ENCODE assay signal across 34 cellular contexts in genomic region chr14:89117017-89117416, GRCh38.
"Had no signal": no experiment of that assay in that cellular context is flagged by ENCODE, and none has a peak within 500 bp of the region (broad histone marks: within the 10 kb centered on the region; RNA-seq: fewer than 3 reads in every experiment).

No MANE protein-coding gene starts in this region.

- H3K4me3 Mint-ChIP-seq: immature natural killer cell; memory B cell; mesothelial cell of epicardium; naive thymus-derived CD8-positive, alpha-beta T cell; nephron progenitor cell; stimulated activated naive CD8-positive, alpha-beta T cell treated with anti-CD3 and anti-CD28 coated beads, Interleukin-15, amount 100 ng/mL, for 72 hours had no signal

- H3K4me3 ChIP-seq: coronary artery, esophagus muscularis mucosa, gastroesophageal sphincter, heart right ventricle, lung, right atrium auricular region, smooth muscle cell, suprapubic skin, transverse colon, upper lobe of right lung, uterus had no signal

- H3K27ac ChIP-seq: coronary artery, esophagus muscularis mucosa, foreskin keratinocyte, gastroesophageal sphincter, heart right ventricle, neutrophil, parathyroid adenoma, right atrium auricular region, suprapubic skin, transverse colon, upper lobe of right lung, uterus had no signal

- H3K9ac ChIP-seq: parathyroid adenoma had no signal

- H3K36me3 ChIP-seq: esophagus muscularis mucosa, gastroesophageal sphincter, heart right ventricle, neutrophil, right atrium auricular region, suprapubic skin, transverse colon, upper lobe of right lung, uterus had no signal

- H3K4me1 Mint-ChIP-seq: immature natural killer cell; memory B cell; naive thymus-derived CD8-positive, alpha-beta T cell; stimulated activated naive CD8-positive, alpha-beta T cell treated with anti-CD3 and anti-CD28 coated beads, Interleukin-15, amount 100 ng/mL, for 72 hours had no signal

- H3K79me2 ChIP-seq: parathyroid adenoma had no signal

- H3K9me3 ChIP-seq: neutrophil, right atrium auricular region, transverse colon, upper lobe of right lung, uterus had no signal

- DNase-seq: dermis blood vessel endothelial cell; effector memory CD4-positive, alpha-beta T cell; foreskin keratinocyte; heart right ventricle; hippocampal formation; immature natural killer cell; islet precursor cell; kidney glomerular epithelial cell; left colon; left ventricle myocardium superior; naive thymus-derived CD8-positive, alpha-beta T cell; nephron progenitor cell; stimulated activated CD4-positive, alpha-beta T cell treated with anti-CD3 and anti-CD28 coated beads, Interleukin-12 subunit alpha, Interleukin-12 subunit beta, amount 100 ng/mL, for 4 hours; stimulated activated CD4-positive, alpha-beta T cell treated with anti-CD3 and anti-CD28 coated beads, Interleukin-1b, Interleukin-23, amount 100 ng/mL, for 48 hours; stimulated activated CD4-positive, alpha-beta T cell treated with anti-CD3 and anti-CD28 coated beads, Interleukin-4, amount 100 ng/mL, for 1 hour; stimulated activated CD8-positive, alpha-beta memory T cell treated with anti-CD3 and anti-CD28 coated beads, Interleukin-4, amount 100 ng/mL, for 48 hours; stimulated activated naive CD4-positive, alpha-beta T cell; stimulated activated naive CD8-positive, alpha-beta T cell treated with anti-CD3 and anti-CD28 coated beads, Interleukin-15, amount 100 ng/mL, for 72 hours; transverse colon; upper lobe of right lung; uterus had no signal

- H3K4me2 ChIP-seq: smooth muscle cell had no signal

- H3K27me3 ChIP-seq: esophagus muscularis mucosa, neutrophil, right atrium auricular region, transverse colon, upper lobe of right lung, uterus had no signal

- H3K4me1 ChIP-seq: esophagus muscularis mucosa, foreskin keratinocyte, gastroesophageal sphincter, heart right ventricle, parathyroid adenoma, right atrium auricular region, suprapubic skin, transverse colon, upper lobe of right lung, uterus had no signal

- H3K27ac Mint-ChIP-seq: immature natural killer cell; mesothelial cell of epicardium; naive thymus-derived CD8-positive, alpha-beta T cell; nephron progenitor cell; progenitor cell of endocrine pancreas; stimulated activated naive CD8-positive, alpha-beta T cell treated with anti-CD3 and anti-CD28 coated beads, Interleukin-15, amount 100 ng/mL, for 72 hours had no signal

- H2AFZ ChIP-seq: parathyroid adenoma had no signal

- ATAC-seq: foreskin keratinocyte; gastroesophageal sphincter; heart right ventricle; left colon; left ventricle myocardium superior; naive thymus-derived CD8-positive, alpha-beta T cell; sciatic nerve; stimulated activated naive CD8-positive, alpha-beta T cell treated with anti-CD3 and anti-CD28 coated beads, Interleukin-15, amount 100 ng/mL, for 72 hours; upper lobe of right lung had no signal
